In genomic region chr10:114045738-114046458, GRCh38 we compare ENCODE assay signal across 1 cellular context.
TF ChIP-seq lines count a peak whose summit lies in the region.

No MANE protein-coding gene starts in this region.

TF ChIP-seq in liver, 16 proteins besides CTCF, POLR2A, EP300 and RAD21 (continued from another document):
- TF ChIP-seq MAX (IDR thresholded peaks at IDR 0.05) (no peak), FOXA2 (IDR thresholded peaks at IDR 0.05) (no peak), HNF4A (conservative IDR thresholded peaks at IDR 0.05) (no peak), REST (IDR thresholded peaks at IDR 0.05) (no peak), GABPA (IDR thresholded peaks at IDR 0.05 in 1 of 2, conservative IDR thresholded peaks at IDR 0.05 in 1 of 2) (no peak), JUND (IDR thresholded peaks at IDR 0.05) (no peak), HNF4G (IDR thresholded peaks at IDR 0.05) (no peak)
